Comparison of ENCODE assay signal across 18 cellular contexts in the genomic region with DNA sequence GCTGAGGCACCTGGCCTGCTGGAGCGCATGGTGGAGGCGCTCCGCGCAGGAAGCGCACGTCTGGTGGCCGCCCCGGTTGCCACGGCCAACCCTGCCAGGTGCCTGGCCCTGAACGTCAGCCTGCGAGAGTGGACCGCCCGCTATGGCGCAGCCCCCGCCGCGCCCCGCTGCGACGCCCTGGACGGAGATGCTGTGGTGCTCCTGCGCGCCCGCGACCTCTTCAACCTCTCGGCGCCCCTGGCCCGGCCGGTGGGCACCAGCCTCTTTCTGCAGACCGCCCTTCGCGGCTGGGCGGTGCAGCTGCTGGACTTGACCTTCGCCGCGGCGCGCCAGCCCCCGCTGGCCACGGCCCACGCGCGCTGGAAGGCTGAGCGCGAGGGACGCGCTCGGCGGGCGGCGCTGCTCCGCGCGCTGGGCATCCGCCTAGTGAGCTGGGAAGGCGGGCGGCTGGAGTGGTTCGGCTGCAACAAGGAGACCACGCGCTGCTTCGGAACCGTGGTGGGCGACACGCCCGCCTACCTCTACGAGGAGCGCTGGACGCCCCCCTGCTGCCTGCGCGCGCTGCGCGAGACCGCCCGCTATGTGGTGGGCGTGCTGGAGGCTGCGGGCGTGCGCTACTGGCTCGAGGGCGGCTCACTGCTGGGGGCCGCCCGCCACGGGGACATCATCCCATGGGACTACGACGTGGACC.
"Had no signal": no experiment of that assay in that cellular context is flagged by ENCODE, and none has a peak within 500 bp of the region (broad histone marks: within the 10 kb centered on the region; RNA-seq: fewer than 3 reads in every experiment).

No MANE protein-coding gene starts in this region.

- H3K27me3 ChIP-seq: breast epithelium, hepatocyte, upper lobe of left lung had no signal

- H3K9me3 ChIP-seq: breast epithelium, left ventricle myocardium inferior, mucosa of descending colon, psoas muscle, SK-N-SH, upper lobe of left lung had no signal

- H3K4me2 ChIP-seq: hepatocyte, SK-N-SH had no signal

- H3K4me3 Mint-ChIP-seq: activated T-helper 17 cell treated with anti-CD3 and anti-CD28 coated beads, Interleukin-2, amount 50 U/mL, for 72 hours; naive thymus-derived CD4-positive, alpha-beta T cell; T-cell had no signal

- H3K27me3 Mint-ChIP-seq: activated T-helper 17 cell treated with anti-CD3 and anti-CD28 coated beads, Interleukin-2, amount 50 U/mL, for 72 hours; naive thymus-derived CD4-positive, alpha-beta T cell; T-cell had no signal

- H3K36me3 ChIP-seq: breast epithelium had no signal

- H2AFZ ChIP-seq: hepatocyte had no signal

- H3K9ac ChIP-seq: SK-N-SH had no signal

- H3K9me3 Mint-ChIP-seq: activated T-helper 17 cell treated with anti-CD3 and anti-CD28 coated beads, Interleukin-2, amount 50 U/mL, for 72 hours; naive thymus-derived CD4-positive, alpha-beta T cell; stimulated activated effector memory CD8-positive, alpha-beta T cell treated with anti-CD3 and anti-CD28 coated beads, Interleukin-12 subunit alpha, Interleukin-12 subunit beta, amount 100 ng/mL, for 72 hours; T-cell had no signal

- H3K27ac ChIP-seq: hepatocyte, left ventricle myocardium inferior, psoas muscle had no signal

- DNase-seq: activated CD4-positive, CD25-positive, alpha-beta regulatory T cell treated with anti-CD3 and anti-CD28 coated beads, Interleukin-2, amount 50 U/mL, for 72 hours; activated naive CD4-positive, alpha-beta T cell treated with Interleukin-2 at 50 U/mL for 16 hours; cerebellar nuclear complex; erythroblast; left ventricle myocardium inferior; naive thymus-derived CD4-positive, alpha-beta T cell; nucleus accumbens; SK-N-SH; substantia nigra; T-cell; T1000 had no signal

- H3K27ac Mint-ChIP-seq: activated T-helper 17 cell treated with anti-CD3 and anti-CD28 coated beads, Interleukin-2, amount 50 U/mL, for 72 hours; naive thymus-derived CD4-positive, alpha-beta T cell; stimulated activated effector memory CD8-positive, alpha-beta T cell treated with anti-CD3 and anti-CD28 coated beads, Interleukin-12 subunit alpha, Interleukin-12 subunit beta, amount 100 ng/mL, for 72 hours; T-cell had no signal

- H3K4me3 ChIP-seq: breast epithelium, hepatocyte, left ventricle myocardium inferior, mucosa of descending colon, psoas muscle, upper lobe of left lung had no signal

- ATAC-seq: activated T-helper 17 cell treated with anti-CD3 and anti-CD28 coated beads, Interleukin-2, amount 50 U/mL, for 72 hours; mucosa of descending colon; naive thymus-derived CD4-positive, alpha-beta T cell; T-cell had no signal
